30 cellular contexts compared by ENCODE assay signal in genomic region chr15:40838756-40839155, GRCh38. TPM values are rescaled to one million over a fixed set of nuclear protein-coding genes. Genes with fewer than 3 reads are reported as not detected.
"Had no signal": no experiment of that assay in that cellular context is flagged by ENCODE, and none has a peak within 500 bp of the region (broad histone marks: within the 10 kb centered on the region; RNA-seq: fewer than 3 reads in every experiment).

No MANE protein-coding gene starts in this region.

- H3K27me3 Mint-ChIP-seq: activated B cell treated with CpG ODN at 0.5 μM for 24 hours; activated CD4-positive, alpha-beta T cell treated with anti-CD3 and anti-CD28 coated beads for 36 hours; memory B cell had no signal

- H3K9me3 ChIP-seq: sigmoid colon, thoracic aorta, upper lobe of left lung had no signal

- H3K9me3 Mint-ChIP-seq: activated B cell treated with CpG ODN at 0.5 μM for 24 hours; activated naive CD4-positive, alpha-beta T cell treated with anti-CD3 and anti-CD28 coated beads for 36 hours; effector memory CD8-positive, alpha-beta T cell; memory B cell had no signal

- H3K4me3 Mint-ChIP-seq: activated B cell treated with CpG ODN at 0.5 μM for 24 hours; activated CD4-positive, alpha-beta T cell treated with anti-CD3 and anti-CD28 coated beads for 36 hours; activated naive CD4-positive, alpha-beta T cell treated with anti-CD3 and anti-CD28 coated beads for 36 hours; brain; effector memory CD8-positive, alpha-beta T cell; memory B cell had no signal

- H3K27ac Mint-ChIP-seq: activated B cell treated with CpG ODN at 0.5 μM for 24 hours; activated CD4-positive, alpha-beta T cell treated with anti-CD3 and anti-CD28 coated beads for 36 hours; activated naive CD4-positive, alpha-beta T cell treated with anti-CD3 and anti-CD28 coated beads for 36 hours; brain; effector memory CD8-positive, alpha-beta T cell; memory B cell had no signal

- H3K4me3 ChIP-seq: sigmoid colon, thoracic aorta, upper lobe of left lung had no signal

- H3K36me3 ChIP-seq: sigmoid colon, thoracic aorta, upper lobe of left lung had no signal

- H3K36me3 Mint-ChIP-seq: brain, memory B cell had no signal

- DNase-seq: activated B cell treated with CpG ODN at 0.5 μM for 24 hours; activated CD4-positive, alpha-beta T cell treated with anti-CD3 and anti-CD28 coated beads for 36 hours; activated CD4-positive, alpha-beta T cell treated with anti-CD3 and anti-CD28 coated beads, Interleukin-2, amount 50 U/mL, for 48 hours; activated CD8-positive, alpha-beta memory T cell treated with anti-CD3 and anti-CD28 coated beads, Interleukin-2, amount 50 U/mL, for 48 hours; activated naive CD4-positive, alpha-beta T cell treated with anti-CD3 and anti-CD28 coated beads for 36 hours; activated T-cell treated with anti-CD3 and anti-CD28 coated beads, Interleukin-2, amount 50 U/mL, for 48 hours; caudate nucleus; effector memory CD8-positive, alpha-beta T cell; hippocampal formation; left ventricle myocardium superior; occipital lobe; retina; sigmoid colon; stimulated activated CD4-positive, alpha-beta T cell treated with anti-CD3 and anti-CD28 coated beads, Interleukin-4, amount 100 ng/mL, for 1 hour; stimulated activated naive CD4-positive, alpha-beta T cell; T-helper 9 cell; upper lobe of left lung had no signal

- H3K27ac ChIP-seq: sigmoid colon, thoracic aorta, upper lobe of left lung had no signal

- ATAC-seq: activated CD4-positive, alpha-beta T cell treated with anti-CD3 and anti-CD28 coated beads for 36 hours; effector memory CD8-positive, alpha-beta T cell; esophagus mucosa; left ventricle myocardium superior had no signal

RNA-seq across cellular contexts. Expression of gene SPINT1, which starts 5.1 kb away (rescaled TPM):
- total RNA-seq: myocyte had no signal

RNA-seq across cellular contexts. Expression of gene PPP1R14D, which starts 10.2 kb away (rescaled TPM):
- total RNA-seq: activated CD4-positive, alpha-beta T cell treated with anti-CD3 and anti-CD28 coated beads for 36 hours; activated CD8-positive, alpha-beta memory T cell treated with anti-CD3 and anti-CD28 coated beads for 36 hours; activated naive CD4-positive, alpha-beta T cell treated with anti-CD3 and anti-CD28 coated beads for 36 hours; dermis microvascular lymphatic vessel endothelial cell; endothelial cell of umbilical vein; esophagus mucosa; frontal cortex; left ventricle myocardium superior; mononuclear cell; myocyte; occipital lobe; posterior vena cava; sigmoid colon; T-helper 1 cell treated with Interleukin-12 subunit alpha and Interleukin-12 subunit beta and Interleukin-4 antibody, amounts not matched to agents 30 ng/mL and 1 ng/mL, for 36 hours; thoracic aorta had no signal
- polyA plus RNA-seq: endothelial cell of umbilical vein, neural cell had no signal

RNA-seq across cellular contexts. Expression of gene RHOV, which starts 35.3 kb away (rescaled TPM):
- total RNA-seq: left ventricle myocardium superior, mononuclear cell, myocyte, posterior vena cava, sigmoid colon, thoracic aorta had no signal
